In genomic region chr5:69234457-69235268, GRCh38 we compare ENCODE assay signal across 1 cellular context.
TF ChIP-seq lines count a peak whose summit lies in the region.

Gene CDK7, plus strand, starts transcription at chr5:69234886. Its CDS starts 90 bp downstream, at chr5:69234976.

TF ChIP-seq in HepG2, 621 proteins besides CTCF, POLR2A, EP300 and RAD21 (continued from another document and continues in another):
- TF ChIP-seq ZBTB26 (CRISPR knock-in tag; IDR thresholded peaks at IDR 0.05; ENCODE audit: borderline replicate concordance) (peak; percentile 45; the same call in 1 of the 2 replicates), REL (CRISPR knock-in tag; conservative IDR thresholded peaks at IDR 0.05) (no peak), ZNF660 (CRISPR knock-in tag; IDR thresholded peaks at IDR 0.05; ENCODE audit: borderline replicate concordance, low read depth) (no peak), KDM5B (CRISPR knock-in tag; IDR thresholded peaks at IDR 0.05; ENCODE audit: borderline replicate concordance) (peak; percentile 89; the same call in 1 of the 2 replicates), PLRG1 (conservative IDR thresholded peaks at IDR 0.05) (no peak), HNF1B (CRISPR knock-in tag; IDR thresholded peaks at IDR 0.05) (peak; percentile 90; the same call in 1 of the 2 replicates), SIN3A (IDR thresholded peaks at IDR 0.05; ENCODE audit: borderline replicate concordance, low read depth, low read length) (peak; percentile 99), RFX3 (CRISPR knock-in tag; IDR thresholded peaks at IDR 0.05) (peak; percentile 76), HIC2 (CRISPR knock-in tag; IDR thresholded peaks at IDR 0.05; ENCODE audit: low read depth) (no peak), HBP1 (CRISPR knock-in tag; IDR thresholded peaks at IDR 0.05; ENCODE audit: low read depth) (peak; percentile 91), ZGPAT (CRISPR knock-in tag; IDR thresholded peaks at IDR 0.05) (peak; percentile 91), NFKBIZ (CRISPR knock-in tag; IDR thresholded peaks at IDR 0.05) (no peak), KLF16 (CRISPR knock-in tag; IDR thresholded peaks at IDR 0.05) (peak in 1 of 2 experiments; percentile 63; a peak in 1 of 4 replicates), ZMYM4 (CRISPR knock-in tag; IDR thresholded peaks at IDR 0.05) (peak; percentile 95), NONO (IDR thresholded peaks at IDR 0.05) (no peak), NONO (CRISPR knock-in tag; conservative IDR thresholded peaks at IDR 0.05) (peak; percentile 54; the same call in 1 of the 2 replicates), ZNF30 (CRISPR knock-in tag; IDR thresholded peaks at IDR 0.05) (no peak), ZNF512B (CRISPR knock-in tag; IDR thresholded peaks at IDR 0.05; ENCODE audit: borderline replicate concordance) (peak; percentile 78; the same call in 1 of the 2 replicates), KMT2A (CRISPR knock-in tag; IDR thresholded peaks at IDR 0.05) (peak; percentile 93), HINFP (CRISPR knock-in tag; IDR thresholded peaks at IDR 0.05; ENCODE audit: low read depth) (peak; percentile 27; the same call in 1 of the 2 replicates), HCFC1 (IDR thresholded peaks at IDR 0.05; ENCODE audit: low read depth, low read length) (peak; percentile 22; the same call in 1 of the 2 replicates), SP2 (CRISPR knock-in tag; IDR thresholded peaks at IDR 0.05) (peak; percentile 48; the same call in 1 of the 2 replicates), MXD4 (CRISPR knock-in tag; IDR thresholded peaks at IDR 0.05) (peak; percentile 76; the same call in 1 of the 2 replicates), GATA4 (IDR thresholded peaks at IDR 0.05; ENCODE audit: borderline replicate concordance, low read depth) (no peak; the same call in 1 of the 2 replicates), ZNF772 (CRISPR knock-in tag; IDR thresholded peaks at IDR 0.05) (peak; percentile 67; the same call in 1 of the 2 replicates)
- TF ChIP-seq, protein P1, sequence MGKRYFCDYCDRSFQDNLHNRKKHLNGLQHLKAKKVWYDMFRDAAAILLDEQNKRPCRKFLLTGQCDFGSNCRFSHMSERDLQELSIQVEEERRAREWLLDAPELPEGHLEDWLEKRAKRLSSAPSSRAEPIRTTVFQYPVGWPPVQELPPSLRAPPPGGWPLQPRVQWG (CRISPR knock-in tag; IDR thresholded peaks at IDR 0.05; ENCODE audit: borderline replicate concordance, low read depth), result no peak
- TF ChIP-seq, protein P2, sequence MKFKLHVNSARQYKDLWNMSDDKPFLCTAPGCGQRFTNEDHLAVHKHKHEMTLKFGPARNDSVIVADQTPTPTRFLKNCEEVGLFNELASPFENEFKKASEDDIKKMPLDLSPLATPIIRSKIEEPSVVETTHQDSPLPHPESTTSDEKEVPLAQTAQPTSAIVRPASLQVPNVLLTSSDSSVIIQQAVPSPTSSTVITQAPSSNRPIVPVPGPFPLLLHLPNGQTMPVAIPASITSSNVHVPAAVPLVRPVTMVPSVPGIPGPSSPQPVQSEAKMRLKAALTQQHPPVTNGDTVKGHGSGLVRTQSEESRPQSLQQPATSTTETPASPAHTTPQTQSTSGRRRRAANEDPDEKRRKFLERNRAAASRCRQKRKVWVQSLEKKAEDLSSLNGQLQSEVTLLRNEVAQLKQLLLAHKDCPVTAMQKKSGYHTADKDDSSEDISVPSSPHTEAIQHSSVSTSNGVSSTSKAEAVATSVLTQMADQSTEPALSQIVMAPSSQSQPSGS (CRISPR knock-in tag; IDR thresholded peaks at IDR 0.05), result peak; percentile 18; the same call in 1 of the 2 replicates
- TF ChIP-seq, protein P3, sequence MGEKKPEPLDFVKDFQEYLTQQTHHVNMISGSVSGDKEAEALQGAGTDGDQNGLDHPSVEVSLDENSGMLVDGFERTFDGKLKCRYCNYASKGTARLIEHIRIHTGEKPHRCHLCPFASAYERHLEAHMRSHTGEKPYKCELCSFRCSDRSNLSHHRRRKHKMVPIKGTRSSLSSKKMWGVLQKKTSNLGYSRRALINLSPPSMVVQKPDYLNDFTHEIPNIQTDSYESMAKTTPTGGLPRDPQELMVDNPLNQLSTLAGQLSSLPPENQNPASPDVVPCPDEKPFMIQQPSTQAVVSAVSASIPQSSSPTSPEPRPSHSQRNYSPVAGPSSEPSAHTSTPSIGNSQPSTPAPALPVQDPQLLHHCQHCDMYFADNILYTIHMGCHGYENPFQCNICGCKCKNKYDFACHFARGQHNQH (CRISPR knock-in tag; IDR thresholded peaks at IDR 0.05), result peak; percentile 59
- TF ChIP-seq, protein P4, sequence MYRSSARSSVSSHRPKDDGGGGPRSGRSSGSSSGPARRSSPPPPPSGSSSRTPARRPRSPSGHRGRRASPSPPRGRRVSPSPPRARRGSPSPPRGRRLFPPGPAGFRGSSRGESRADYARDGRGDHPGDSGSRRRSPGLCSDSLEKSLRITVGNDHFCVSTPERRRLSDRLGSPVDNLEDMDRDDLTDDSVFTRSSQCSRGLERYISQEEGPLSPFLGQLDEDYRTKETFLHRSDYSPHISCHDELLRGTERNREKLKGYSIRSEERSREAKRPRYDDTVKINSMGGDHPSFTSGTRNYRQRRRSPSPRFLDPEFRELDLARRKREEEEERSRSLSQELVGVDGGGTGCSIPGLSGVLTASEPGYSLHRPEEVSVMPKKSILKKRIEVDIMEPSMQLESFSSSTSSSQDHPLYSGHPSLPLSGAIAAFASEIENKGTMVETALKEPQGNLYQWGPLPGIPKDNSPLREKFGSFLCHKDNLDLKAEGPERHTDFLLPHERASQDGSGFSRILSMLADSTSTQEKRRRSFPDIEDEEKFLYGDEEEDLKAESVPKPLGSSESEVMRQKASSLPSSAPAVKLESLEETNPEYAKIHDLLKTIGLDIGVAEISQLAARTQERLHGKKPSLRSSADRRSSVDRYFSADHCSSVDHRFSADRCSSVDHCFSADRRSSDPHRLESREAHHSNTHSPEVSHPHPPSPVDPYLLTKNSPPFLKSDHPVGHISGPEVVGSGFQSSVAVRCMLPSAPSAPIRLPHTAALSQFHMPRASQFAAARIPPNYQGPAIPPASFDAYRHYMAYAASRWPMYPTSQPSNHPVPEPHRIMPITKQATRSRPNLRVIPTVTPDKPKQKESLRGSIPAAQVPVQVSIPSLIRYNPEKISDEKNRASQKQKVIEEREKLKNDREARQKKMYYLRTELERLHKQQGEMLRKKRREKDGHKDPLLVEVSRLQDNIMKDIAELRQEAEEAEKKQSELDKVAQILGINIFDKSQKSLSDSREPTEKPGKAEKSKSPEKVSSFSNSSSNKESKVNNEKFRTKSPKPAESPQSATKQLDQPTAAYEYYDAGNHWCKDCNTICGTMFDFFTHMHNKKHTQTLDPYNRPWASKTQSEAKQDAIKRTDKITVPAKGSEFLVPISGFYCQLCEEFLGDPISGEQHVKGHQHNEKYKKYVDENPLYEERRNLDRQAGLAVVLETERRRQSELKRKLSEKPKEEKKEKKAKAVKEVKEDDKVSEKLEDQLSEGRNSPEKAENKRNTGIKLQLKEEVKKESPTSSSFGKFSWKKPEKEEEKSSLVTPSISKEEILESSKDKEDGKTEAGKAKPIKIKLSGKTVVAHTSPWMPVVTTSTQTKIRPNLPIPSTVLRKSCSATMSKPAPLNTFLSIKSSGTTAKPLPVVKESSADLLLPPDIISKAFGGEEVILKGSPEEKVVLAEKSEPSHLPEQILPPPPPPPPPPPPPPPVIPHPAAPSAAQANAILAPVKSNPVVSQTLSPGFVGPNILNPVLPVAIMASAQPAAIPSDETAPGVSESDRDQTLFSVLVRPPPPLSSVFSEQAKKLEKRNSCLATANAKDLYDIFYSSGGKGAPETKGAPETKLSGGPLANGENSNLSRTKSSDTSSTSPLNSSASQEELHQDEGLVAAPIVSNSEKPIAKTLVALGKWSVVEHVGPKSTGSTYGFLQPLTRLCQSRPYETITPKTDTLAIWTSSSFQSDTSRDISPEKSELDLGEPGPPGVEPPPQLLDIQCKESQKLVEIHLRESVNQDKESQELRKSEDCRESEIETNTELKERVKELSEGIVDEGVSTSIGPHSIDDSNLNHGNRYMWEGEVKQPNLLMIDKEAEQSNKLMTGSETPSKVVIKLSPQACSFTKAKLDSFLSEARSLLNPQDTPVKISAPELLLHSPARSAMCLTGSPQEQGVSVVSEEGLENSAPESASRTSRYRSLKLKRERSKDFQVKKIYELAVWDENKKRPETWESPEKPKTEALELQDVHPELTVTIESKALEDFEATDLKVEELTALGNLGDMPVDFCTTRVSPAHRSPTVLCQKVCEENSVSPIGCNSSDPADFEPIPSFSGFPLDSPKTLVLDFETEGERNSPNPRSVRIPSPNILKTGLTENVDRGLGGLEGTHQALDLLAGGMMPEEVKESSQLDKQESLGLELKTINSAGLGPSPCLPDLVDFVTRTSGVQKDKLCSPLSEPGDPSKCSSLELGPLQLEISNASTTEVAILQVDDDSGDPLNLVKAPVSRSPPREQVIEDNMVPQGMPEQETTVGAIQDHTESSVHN (CRISPR knock-in tag; IDR thresholded peaks at IDR 0.05), result 0 out of 2 replicates have a peak, but pooled peaks have one; percentile 10
